8 cellular contexts compared by ENCODE assay signal in genomic region chr16:57795431-57795878, GRCh38. TPM values are rescaled to one million over a fixed set of nuclear protein-coding genes. Genes with fewer than 3 reads are reported as not detected.
A peak's percentile ranks its signal among the peaks of the same experiment; 100 is the strongest.
DNase-seq lines count a peak whose midpoint lies in the region; ATAC-seq, FAIRE-seq and TF ChIP-seq lines count a peak whose summit lies in the region.

No MANE protein-coding gene starts in this region.

- H2AFZ ChIP-seq in OCI-LY1 (ENCODE audit: low read length), result no peak overlapping the region
- no peak overlapping the region for H2AFZ ChIP-seq in HepG2 (ENCODE audit: low read length)

- ATAC-seq in body of pancreas (peak; percentile 20), HepG2 (peak; percentile 3; the same call in 1 of the 3 replicates), GM21526 (IDR thresholded peaks at IDR 0.05; ENCODE audit: low FRiP score, unreplicated experiment) (no peak)

- CTCF ChIA-PET in HepG2 (lab: Yijun Ruan, JAX; ENCODE audit: low intra/inter-chr PET ratio, low total read pairs), result no interaction called here

- H3K9me3 ChIP-seq in OCI-LY1 (ENCODE audit: low read length), result no peaks in the 10 kb centered on the region
- H3K9me3 ChIP-seq in body of pancreas, result no peaks in the 10 kb centered on the region
- H3K9me3 ChIP-seq in HepG2 (ENCODE audit: low read length), result no peaks in the 10 kb centered on the region

- peak; percentile 90 for FAIRE-seq in HepG2 (lab: Jason Lieb, UNC)

- H3K27ac ChIP-seq in HL-60 (replicated peaks) (no peak overlapping the region), OCI-LY1 (ENCODE audit: low read depth, low read length, poor library complexity, severe bottlenecking) (no peak overlapping the region), body of pancreas (peak overlapping the region in 3 of 4 donors; percentile 93 to 96 (median 96)), HepG2 (ENCODE audit: extremely low read length, insufficient read depth, low read length) (no peak overlapping the region)

- H3K9ac ChIP-seq in OCI-LY1 (ENCODE audit: low read length) (no peak overlapping the region), HepG2 (ENCODE audit: insufficient read depth, low read depth, low read length) (no peak overlapping the region)

- BruUV-seq in HepG2 (replicated peaks; lab: Mats Ljungman, UMichigan), result no TSS peak

- no peaks in the 10 kb centered on the region for H3F3A ChIP-seq in OCI-LY1 (ENCODE audit: insufficient read depth, low read length)

- H3K4me3 ChIP-seq in HL-60 (replicated peaks; ENCODE audit: insufficient read depth, low read length) (no peak overlapping the region), OCI-LY1 (ENCODE audit: low read depth, low read length, poor library complexity, severe bottlenecking) (no peak overlapping the region), body of pancreas (no peak overlapping the region), HepG2 (replicated peaks in 1 of 3; ENCODE audit: insufficient read depth in 1 of 3, low read depth in 2 of 3, low read length in 3 of 3) (no peak overlapping the region; a peak in 1 of 6 replicates)

- H3K36me3 ChIP-seq in OCI-LY1 (ENCODE audit: insufficient read depth, low read length), result no peaks in the 10 kb centered on the region
- peaks cover 0 to 1% of the 10 kb centered on the region in 2 donors for H3K36me3 ChIP-seq in body of pancreas (replicated peaks in 1 of 2; ENCODE audit: insufficient read depth in 1 of 2, low read depth in 2 of 2)
- H3K36me3 ChIP-seq in HepG2 (replicated peaks in 1 of 2; ENCODE audit: control insufficient read depth in 1 of 2, insufficient read depth in 2 of 2, low read length in 2 of 2), result peaks cover 25 to 32% of the 10 kb centered on the region in 2 experiments

- TF ChIP-seq POLR2A in body of pancreas (IDR thresholded peaks at IDR 0.05) (peak in 1 of 3 donors; percentile 11), HepG2 (IDR thresholded peaks at IDR 0.05; ENCODE audit: insufficient read depth in 1 of 2, low read depth in 2 of 2, low read length in 2 of 2) (no peak)

- POLR2A ChIA-PET in HepG2 (lab: Yijun Ruan, JAX), result interaction anchor here (1.0 to 12.4 kb wide), 4 partner anchors 10 to 67 kb away, joined by 3 to 141 read pairs (median 6); no protein-coding TSS in a partner anchor

- WGBS in body of pancreas, 2 donors, result 20 to 24% methylated on average over 6 to 9 of the region's 9 CpGs
- 78% methylated on average over 9 of the region's 9 CpGs for WGBS in HepG2 (ENCODE audit: low lambda C conversion rate)

- in situ Hi-C loops in HepG2 (cut with HindIII; ENCODE audit: extremely low pct_ligation_motif_present, low pct_unique_long_range_greater_than_20kb), result no loop called here

- peak; percentile 69 for TF ChIP-seq CTCF in HL-60 (IDR thresholded peaks at IDR 0.05; ENCODE audit: insufficient read depth, low read length)
- TF ChIP-seq CTCF in OCI-LY1 (IDR thresholded peaks at IDR 0.05; ENCODE audit: low read length), result peak; percentile 55
- TF ChIP-seq CTCF in body of pancreas (IDR thresholded peaks at IDR 0.05), result peak; percentile 22 to 73 (median 67)
- TF ChIP-seq CTCF in HepG2 (CRISPR knock-in tag; IDR thresholded peaks at IDR 0.05), result peak; percentile 73

- TF ChIP-seq EP300 in HepG2 (IDR thresholded peaks at IDR 0.05; ENCODE audit: low read depth in 2 of 2, low read length in 2 of 2) (no peak), HepG2 (CRISPR knock-in tag; IDR thresholded peaks at IDR 0.05; ENCODE audit: borderline replicate concordance) (no peak)

- H3K4me2 ChIP-seq in OCI-LY1 (ENCODE audit: low read length), result no peak overlapping the region
- peak overlapping the region; percentile 20; the same call in 1 of the 2 replicates for H3K4me2 ChIP-seq in HepG2 (ENCODE audit: low read depth, low read length)

- H3K79me2 ChIP-seq in OCI-LY1 (ENCODE audit: insufficient read depth, low read length) (no peaks in the 10 kb centered on the region), HepG2 (ENCODE audit: insufficient read depth, low read length) (peaks cover 28% of the 10 kb centered on the region)

- H3K27me3 ChIP-seq in HL-60 (ENCODE audit: insufficient read depth, poor library complexity, severe bottlenecking) (no peaks in the 10 kb centered on the region), OCI-LY1 (ENCODE audit: insufficient read depth, low read length) (no peaks in the 10 kb centered on the region; the same call in 1 of the 2 replicates), body of pancreas (no peaks in the 10 kb centered on the region), HepG2 (ENCODE audit: control insufficient read depth in 1 of 2, insufficient read depth in 2 of 2, low read length in 2 of 2) (no peaks in the 10 kb centered on the region)

- intact Hi-C loops in body of pancreas (cut with DNase I) (no loop called here), HepG2 (cut with micrococcal nuclease; ENCODE audit: unreplicated experiment) (loop anchor here (5.0 kb wide), 2 partner anchors 47 to 207 kb away; partner anchors contain the start of genes USB1 and ZNF319)

- DNase-seq in NOMO-1 (lab: John Stamatoyannopoulos, UW; ENCODE audit: unreplicated experiment in 2 of 2) (peak; percentile 9 to 13), NOMO-1 treated with dmso at 0.1 percent for 144 hours (lab: John Stamatoyannopoulos, UW; ENCODE audit: unreplicated experiment) (no peak), HL-60 (ENCODE audit: low read depth in 1 of 2, low spot score in 1 of 2) (peak in 1 of 2 experiments; percentile 55), body of pancreas (peak; percentile 73 to 83 (median 80)), HepG2 (ENCODE audit: low spot score) (peak; percentile 73), OCI-M2 (lab: John Stamatoyannopoulos, UW; ENCODE audit: unreplicated experiment) (no peak)

- H4K20me1 ChIP-seq in OCI-LY1 (ENCODE audit: insufficient read depth, low read length) (no peaks in the 10 kb centered on the region), HepG2 (ENCODE audit: insufficient read depth, low read length) (no peaks in the 10 kb centered on the region; the same call in 1 of the 2 replicates)

- H3K4me1 ChIP-seq in OCI-LY1 (ENCODE audit: insufficient read depth, low read length, severe bottlenecking) (no peaks in the 10 kb centered on the region), body of pancreas (peaks cover 66% of the 10 kb centered on the region), HepG2 (ENCODE audit: insufficient read depth, low read length) (peaks cover 67% of the 10 kb centered on the region)

- H3K9me2 ChIP-seq in OCI-LY1 (ENCODE audit: low read depth, low read length), result no peaks in the 10 kb centered on the region

- peak; percentile 76 for TF ChIP-seq RAD21 in HepG2 (CRISPR knock-in tag; IDR thresholded peaks at IDR 0.05)

RNA-seq across cellular contexts. Expression of gene KIFC3, which starts 6.8 kb away (rescaled TPM):
- total RNA-seq in body of pancreas (100 to 1,000 TPM; 120 to 205 TPM), HepG2 (2016; rRNA removed; fragmentation: Illumina TruSeq; extraction: Trizol) (30.0 and 45.3 TPM in 2 replicates)
- 11.2 and 13.3 TPM in 2 replicates for total RNA-seq in HepG2 (2016; cell fraction: cytosol; rRNA removed; fragmentation: Illumina TruSeq; extraction: Trizol; ENCODE audit: low read depth)
- 26.2 and 45.1 TPM in 2 replicates for total RNA-seq in HepG2 (2016; cell fraction: insoluble cytoplasmic fraction; rRNA removed; fragmentation: Illumina TruSeq; extraction: Trizol)
- total RNA-seq in HepG2 (2016; cell fraction: membrane; rRNA removed; fragmentation: Illumina TruSeq; extraction: Trizol), result 23.6 and 24.3 TPM in 2 replicates
- total RNA-seq in HepG2 (2016; cell fraction: nucleus; rRNA removed; fragmentation: Illumina TruSeq; extraction: Trizol), result 39.1 and 45.8 TPM in 2 replicates
- 42.1 and 70.6 TPM in 2 replicates for polyA plus RNA-seq in HepG2 (2011; rRNA removed)
- 43.4 and 59.0 TPM in 2 replicates for polyA plus RNA-seq in HepG2 (2011; cell fraction: cytosol; rRNA removed)
- 225 and 236 TPM in 2 replicates for polyA plus RNA-seq in HepG2 (2011; cell fraction: nucleus; rRNA removed)
- 21.3 and 43.4 TPM in 2 replicates for polyA plus RNA-seq in HepG2 (2012)
- polyA plus RNA-seq in HepG2 (2016; cell fraction: cytosol; fragmentation: Illumina TruSeq; extraction: Trizol; ENCODE audit: low read depth), result 14.4 and 14.6 TPM in 2 replicates
- polyA plus RNA-seq in HepG2 (2016; cell fraction: insoluble cytoplasmic fraction; fragmentation: Illumina TruSeq; extraction: Trizol; ENCODE audit: low read depth), result 20.2 and 24.5 TPM in 2 replicates
- polyA plus RNA-seq in HepG2 (2016; cell fraction: membrane; fragmentation: Illumina TruSeq; extraction: Trizol; ENCODE audit: low read depth), result 13.8 and 19.9 TPM in 2 replicates
- polyA plus RNA-seq in HepG2 (2016; cell fraction: nucleus; fragmentation: Illumina TruSeq; extraction: Trizol; ENCODE audit: insufficient read depth, low read depth), result 79.4 and 80.8 TPM in 2 replicates
- polyA minus RNA-seq in HepG2 (2011; rRNA and poly(A)+ RNA removed; ENCODE audit: low replicate concordance), result 132 and 141 TPM in 2 replicates
- polyA minus RNA-seq in HepG2 (2011; cell fraction: cytosol; rRNA and poly(A)+ RNA removed), result 31.9 and 33.7 TPM in 2 replicates
- polyA minus RNA-seq in HepG2 (2011; cell fraction: nucleus; rRNA and poly(A)+ RNA removed), result 94.9 and 117 TPM in 2 replicates

RNA-seq across cellular contexts. Expression of gene KATNB1, which starts 59.9 kb away (rescaled TPM):
- total RNA-seq in body of pancreas (10 to 100 TPM; 13.7 to 14.2 TPM), HepG2 (2016; rRNA removed; fragmentation: Illumina TruSeq; extraction: Trizol) (25.2 and 31.5 TPM in 2 replicates)
- 14.2 and 18.3 TPM in 2 replicates for total RNA-seq in HepG2 (2016; cell fraction: cytosol; rRNA removed; fragmentation: Illumina TruSeq; extraction: Trizol; ENCODE audit: low read depth)
- total RNA-seq in HepG2 (2016; cell fraction: insoluble cytoplasmic fraction; rRNA removed; fragmentation: Illumina TruSeq; extraction: Trizol), result 21.2 and 33.1 TPM in 2 replicates
- 34.3 and 42.2 TPM in 2 replicates for total RNA-seq in HepG2 (2016; cell fraction: membrane; rRNA removed; fragmentation: Illumina TruSeq; extraction: Trizol)
- total RNA-seq in HepG2 (2016; cell fraction: nucleus; rRNA removed; fragmentation: Illumina TruSeq; extraction: Trizol), result 21.9 and 25.7 TPM in 2 replicates
- 39.8 and 43.5 TPM in 2 replicates for polyA plus RNA-seq in HepG2 (2011; rRNA removed)
- 17.4 and 27.7 TPM in 2 replicates for polyA plus RNA-seq in HepG2 (2011; cell fraction: cytosol; rRNA removed)
- 122 and 146 TPM in 2 replicates for polyA plus RNA-seq in HepG2 (2011; cell fraction: nucleus; rRNA removed)
- polyA plus RNA-seq in HepG2 (2012), result 16.2 and 20.9 TPM in 2 replicates
- 15.0 and 20.0 TPM in 2 replicates for polyA plus RNA-seq in HepG2 (2016; cell fraction: cytosol; fragmentation: Illumina TruSeq; extraction: Trizol; ENCODE audit: low read depth)
- polyA plus RNA-seq in HepG2 (2016; cell fraction: insoluble cytoplasmic fraction; fragmentation: Illumina TruSeq; extraction: Trizol; ENCODE audit: low read depth), result 22.6 and 30.3 TPM in 2 replicates
- polyA plus RNA-seq in HepG2 (2016; cell fraction: membrane; fragmentation: Illumina TruSeq; extraction: Trizol; ENCODE audit: low read depth), result 30.4 and 34.5 TPM in 2 replicates
- polyA plus RNA-seq in HepG2 (2016; cell fraction: nucleus; fragmentation: Illumina TruSeq; extraction: Trizol; ENCODE audit: insufficient read depth, low read depth), result 49.3 and 53.8 TPM in 2 replicates
- polyA minus RNA-seq in HepG2 (2011; rRNA and poly(A)+ RNA removed; ENCODE audit: low replicate concordance), result 29.8 and 60.0 TPM in 2 replicates
- polyA minus RNA-seq in HepG2 (2011; cell fraction: cytosol; rRNA and poly(A)+ RNA removed), result 13.6 and 19.1 TPM in 2 replicates
- polyA minus RNA-seq in HepG2 (2011; cell fraction: nucleus; rRNA and poly(A)+ RNA removed), result 27.9 and 30.3 TPM in 2 replicates

Comparison
In these comparisons a context has a peak if more than half of its experiments do, and no peak if none do; other contexts are left out.
1. DNase-seq: peak in NOMO-1 (2 of 2), body of pancreas (4 of 4) and HepG2 (single experiment); none in NOMO-1 treated with dmso at 0.1 percent for 144 hours (single experiment) and OCI-M2 (single experiment).
2. H3K27ac ChIP-seq: peak in body of pancreas (3 of 4); none in HL-60 (single experiment), OCI-LY1 (single experiment) and HepG2 (single experiment).
3. Peak in every context shown above with its lines, with median percentiles within 50 percentile points of each other: CTCF ChIP-seq.